Comparison of ENCODE assay signal across 7 cellular contexts in genomic region chr5:16072616-16073015, GRCh38.
"Had no signal": no experiment of that assay in that cellular context is flagged by ENCODE, and none has a peak within 500 bp of the region (broad histone marks: within the 10 kb centered on the region; RNA-seq: fewer than 3 reads in every experiment).

No MANE protein-coding gene starts in this region.

- ATAC-seq: HepG2, K562 had no signal

- H3K27ac ChIP-seq: HL-60, KMS-11 had no signal

- H3K4me2 ChIP-seq: KMS-11 had no signal

- H3K9ac ChIP-seq: KMS-11 had no signal

- DNase-seq: IMR-90, KBM-7, KG1 had no signal

- H3K4me3 ChIP-seq: K562 had no signal
